ENCODE assay signal across 9 cellular contexts in genomic region chr14:91947196-91948184, GRCh38. TPM values are rescaled to one million over a fixed set of nuclear protein-coding genes. Genes with fewer than 3 reads are reported as not detected.
DNase-seq lines count a peak whose midpoint lies in the region; ATAC-seq and TF ChIP-seq lines count a peak whose summit lies in the region.
"Had no signal": no experiment of that assay in that cellular context is flagged by ENCODE, and none has a peak within 500 bp of the region (broad histone marks: within the 10 kb centered on the region; RNA-seq: fewer than 3 reads in every experiment).

FBLN5 (minus strand) TSS chr14:91947694; CDS start chr14:91947229, 465 bp downstream.

- no peaks in the 10 kb centered on the region for H3K9me3 ChIP-seq in right atrium auricular region
- H3K9me3 ChIP-seq in prostate gland, result no peaks in the 10 kb centered on the region

- ATAC-seq in GM19351 (IDR thresholded peaks at IDR 0.05; ENCODE audit: unreplicated experiment) (no peak), GM21529 (IDR thresholded peaks at IDR 0.05; ENCODE audit: unreplicated experiment) (no peak)

- no peaks in the 10 kb centered on the region for H3K27me3 ChIP-seq in right atrium auricular region
- no peaks in the 10 kb centered on the region for H3K27me3 ChIP-seq in prostate gland (replicated peaks; ENCODE audit: insufficient read depth)

- H3K36me3 ChIP-seq in right atrium auricular region, result no peaks in the 10 kb centered on the region
- H3K36me3 ChIP-seq in prostate gland, result no peaks in the 10 kb centered on the region

- no peak for TF ChIP-seq POLR2A in prostate gland (IDR thresholded peaks at IDR 0.05)

- H3K27ac ChIP-seq in adipose tissue (ENCODE audit: low read depth, low read length) (no peak within 1 kb of the TSS), right atrium auricular region (peak within 1 kb of the TSS; percentile 73 to 76), prostate gland (peak within 1 kb of the TSS; percentile 57 to 66)
- H3K27ac ChIP-seq: KMS-11 had no signal

- WGBS in adipose tissue, 3 donors, result 2 to 4% (median 3%) methylated on average over 69 to 78 of the region's 78 CpGs
- WGBS in prostate gland, result 1% methylated on average over 46 of the region's 78 CpGs

- DNase-seq in Daoy (ENCODE audit: low read depth), result peak; percentile 68
- DNase-seq in RKO (ENCODE audit: low spot score), result peak; percentile 23
- peak; percentile 82 for DNase-seq in right atrium auricular region (ENCODE audit: low spot score)
- DNase-seq in prostate gland (ENCODE audit: low spot score), result peak; percentile 33
- DNase-seq in NCI-H187 (lab: John Stamatoyannopoulos, UW), result no peak

- TF ChIP-seq CTCF in right atrium auricular region (IDR thresholded peaks at IDR 0.05) (no peak), prostate gland (IDR thresholded peaks at IDR 0.05) (no peak)

- H3K4me3 ChIP-seq in right atrium auricular region, result peak within 1 kb of the TSS; percentile 47 to 56
- peak within 1 kb of the TSS; percentile 36 to 40 for H3K4me3 ChIP-seq in prostate gland

- intact Hi-C loops in prostate gland (cut with DNase I), result no loop called here

- H3K4me1 ChIP-seq in right atrium auricular region (no peaks in the 10 kb centered on the region), prostate gland (replicated peaks) (no peaks in the 10 kb centered on the region)

RNA-seq across cellular contexts. Expression of gene FBLN5, which starts in this region (rescaled TPM):
- total RNA-seq in Daoy (2014; rRNA removed; shearing (Covaris generic)), result 0.18 and 0.57 TPM in 2 replicates
- polyA plus RNA-seq in adipose tissue, result 100 to 1,000 TPM in 2 of 3 donors, 10 to 100 TPM in 1; 24.0 to 229 (median 120) TPM
- total RNA-seq in right atrium auricular region (100 to 1,000 TPM; 125 to 132 TPM), prostate gland (100 to 1,000 TPM in 1 of 2 donors, 10 to 100 TPM in 1; 12.5 to 125 TPM)

Comparison
In these comparisons a context has a peak if more than half of its experiments do, and no peak if none do; other contexts are left out.
1. Peak in DNase-seq in Daoy; RNA of the gene not detected or under 1 TPM.
2. DNase-seq: peak in RKO (single experiment), right atrium auricular region (single experiment) and prostate gland (single experiment); none in NCI-H187 (0 of 2).